In genomic region chr3:113310960-113311359, GRCh38 we compare ENCODE assay signal across 1 cellular context.
TF ChIP-seq lines count a peak whose summit lies in the region.

No MANE protein-coding gene starts in this region.

TF ChIP-seq in HepG2, 621 proteins besides CTCF, POLR2A, EP300 and RAD21 (continued from another document):
- TF ChIP-seq HBP1 (CRISPR knock-in tag; IDR thresholded peaks at IDR 0.05; ENCODE audit: low read depth) (no peak), ZNF724P (CRISPR knock-in tag; IDR thresholded peaks at IDR 0.05; ENCODE audit: borderline replicate concordance) (no peak), ZFY (CRISPR knock-in tag; IDR thresholded peaks at IDR 0.05) (no peak), ZSCAN5A (CRISPR knock-in tag; IDR thresholded peaks at IDR 0.05; ENCODE audit: borderline replicate concordance) (no peak), TIGD3 (CRISPR knock-in tag; IDR thresholded peaks at IDR 0.05; ENCODE audit: borderline replicate concordance) (no peak)
